In genomic region chr4:114082348-114082747, GRCh38 we compare ENCODE assay signal across 15 cellular contexts.
A peak's percentile ranks its signal among the peaks of the same experiment; 100 is the strongest.
DNase-seq lines count a peak whose midpoint lies in the region; ATAC-seq and TF ChIP-seq lines count a peak whose summit lies in the region.
"Had no signal": no experiment of that assay in that cellular context is flagged by ENCODE, and none has a peak within 500 bp of the region (broad histone marks: within the 10 kb centered on the region; RNA-seq: fewer than 3 reads in every experiment).

No MANE protein-coding gene starts in this region.

- no peaks in the 10 kb centered on the region for H3K9me2 ChIP-seq in GM23248 (ENCODE audit: insufficient read depth)

- peaks cover 31% of the 10 kb centered on the region for H3K4me1 ChIP-seq in GM23248 (ENCODE audit: insufficient read depth)
- H3K4me1 ChIP-seq: HAP-1 had no signal

- H3K9me3 Mint-ChIP-seq in glutamatergic neuron (ENCODE audit: unreplicated experiment) = no peaks in the 10 kb centered on the region

- no peaks in the 10 kb centered on the region for H3K9me3 ChIP-seq in GM23248 (ENCODE audit: low read depth)
- H3K9me3 ChIP-seq: HAP-1 had no signal

- in situ Hi-C loops in GM23248 (cut with MboI) = no loop called here

- peaks cover 8% of the 10 kb centered on the region for H3K36me3 Mint-ChIP-seq in glutamatergic neuron (ENCODE audit: unreplicated experiment)
- H3K36me3 Mint-ChIP-seq: CD4-positive, alpha-beta memory T cell had no signal

- no peak overlapping the region for H3K27ac Mint-ChIP-seq in glutamatergic neuron (ENCODE audit: unreplicated experiment)
- H3K27ac Mint-ChIP-seq: B cell; CD4-positive, alpha-beta memory T cell had no signal

- no peaks in the 10 kb centered on the region for H3K36me3 ChIP-seq in GM23248 (ENCODE audit: low read depth)
- H3K36me3 ChIP-seq: HAP-1 had no signal

- ATAC-seq in HG03097 (IDR thresholded peaks at IDR 0.05; ENCODE audit: low FRiP score, unreplicated experiment) (no peak), HG03135 (IDR thresholded peaks at IDR 0.05; ENCODE audit: unreplicated experiment) (no peak)
- ATAC-seq: K562 had no signal

- H3K4me3 Mint-ChIP-seq in glutamatergic neuron (ENCODE audit: unreplicated experiment) = peak overlapping the region; percentile 45
- H3K4me3 Mint-ChIP-seq: B cell; CD4-positive, alpha-beta memory T cell had no signal

- H3K27me3 Mint-ChIP-seq in glutamatergic neuron (ENCODE audit: unreplicated experiment) = no peaks in the 10 kb centered on the region

- no peak for TF ChIP-seq CTCF in glutamatergic neuron (IDR thresholded peaks at IDR 0.05; ENCODE audit: partially characterized antibody, unreplicated experiment)

- no peak overlapping the region for H3K4me2 ChIP-seq in GM23248 (ENCODE audit: unreplicated experiment)

- peaks cover 6% of the 10 kb centered on the region for H3K4me1 Mint-ChIP-seq in glutamatergic neuron (ENCODE audit: low read depth, unreplicated experiment)
- H3K4me1 Mint-ChIP-seq: B cell had no signal

- no peaks in the 10 kb centered on the region for H3K27me3 ChIP-seq in GM23248 (replicated peaks; ENCODE audit: insufficient read depth)

- no peak overlapping the region for H3K27ac ChIP-seq in GM23248
- H3K27ac ChIP-seq: 22Rv1, C4-2B had no signal

- H3K79me2 ChIP-seq in GM23248 (ENCODE audit: insufficient read depth) = no peaks in the 10 kb centered on the region

- H3K9ac ChIP-seq in GM23248 = no peak overlapping the region

- H3F3A ChIP-seq in GM23248 (ENCODE audit: insufficient read depth) = peaks cover 26% of the 10 kb centered on the region

- no peak overlapping the region for H3K4me3 ChIP-seq in GM23248
- H3K4me3 ChIP-seq: HAP-1, K562 had no signal

- 43 to 51% methylated on average over 6 of the region's 6 CpGs for WGBS in GM23248 (ENCODE audit: low coverage in 1 of 2, low lambda C conversion rate in 2 of 2, missing lambda C conversion rate in 2 of 2), 2 experiments

- DNase-seq in AG08395 (ENCODE audit: low spot score) = peak; percentile 17
- peak; percentile 18 for DNase-seq in GM23248
- DNase-seq in fibroblast of gingiva (ENCODE audit: low read depth) = peak; percentile 44
- DNase-seq in glutamatergic neuron = no peak
- DNase-seq in superior temporal gyrus (ENCODE audit: extremely low spot score) = no peak
- DNase-seq: CD4-positive, alpha-beta memory T cell; DMS79 treated with DMSO at 0.1 percent for 48 hours; GDM1 had no signal

- H4K20me1 ChIP-seq in GM23248 (ENCODE audit: insufficient read depth) = no peaks in the 10 kb centered on the region

- no peak overlapping the region for H2AFZ ChIP-seq in GM23248

Comparison
In these comparisons a context has a peak if more than half of its experiments do, and no peak if none do; other contexts are left out.
1. DNase-seq: peak in AG08395 (single experiment), GM23248 (single experiment) and fibroblast of gingiva (single experiment); none in glutamatergic neuron (single experiment) and superior temporal gyrus (single experiment).